In the genomic region with DNA sequence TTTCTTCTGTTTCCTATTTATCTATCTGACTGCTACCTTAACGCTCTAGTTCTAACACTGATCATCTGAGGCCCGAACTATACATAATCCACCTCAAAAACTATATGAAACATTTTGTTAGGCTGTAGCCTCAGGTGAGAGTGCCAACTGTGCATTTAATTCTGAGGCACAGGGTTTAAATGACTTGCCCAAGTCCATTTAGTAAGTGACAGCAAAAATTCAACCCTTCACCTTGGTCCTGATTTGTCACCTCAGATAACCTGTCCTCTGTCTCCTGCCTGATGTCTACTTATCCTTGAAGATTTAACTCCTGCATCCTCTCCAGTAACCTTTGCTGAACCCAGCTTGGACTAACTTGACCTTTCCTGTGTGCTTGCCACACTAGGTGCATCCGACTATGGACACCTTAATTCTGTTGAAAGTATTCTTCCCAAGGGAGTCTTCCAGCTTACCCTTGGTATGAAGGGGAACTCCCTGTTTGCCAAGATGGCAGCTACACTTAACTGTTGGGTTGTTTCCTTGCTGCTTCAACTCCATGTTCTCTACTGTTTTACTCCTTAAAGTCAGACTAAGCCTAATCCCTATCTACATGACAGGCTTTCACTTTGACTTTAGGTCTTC, we compare ENCODE assay signal across 1 cellular context.
A peak's percentile ranks its signal among the peaks of the same experiment; 100 is the strongest.
TF ChIP-seq lines count a peak whose summit lies in the region.

No MANE protein-coding gene starts in this region.

TF ChIP-seq in H1, 55 proteins besides CTCF, POLR2A, EP300 and RAD21:
- TF ChIP-seq SP1 (IDR thresholded peaks at IDR 0.05; ENCODE audit: low read depth, low read length) (no peak), YY1 (IDR thresholded peaks at IDR 0.05; ENCODE audit: low read depth, low read length) (peak; percentile 44; the same call in 1 of the 2 replicates)
TF ChIP-seq in H1: peak in this region for 1.
